ENCODE assay signal across 21 cellular contexts in the genomic region with DNA sequence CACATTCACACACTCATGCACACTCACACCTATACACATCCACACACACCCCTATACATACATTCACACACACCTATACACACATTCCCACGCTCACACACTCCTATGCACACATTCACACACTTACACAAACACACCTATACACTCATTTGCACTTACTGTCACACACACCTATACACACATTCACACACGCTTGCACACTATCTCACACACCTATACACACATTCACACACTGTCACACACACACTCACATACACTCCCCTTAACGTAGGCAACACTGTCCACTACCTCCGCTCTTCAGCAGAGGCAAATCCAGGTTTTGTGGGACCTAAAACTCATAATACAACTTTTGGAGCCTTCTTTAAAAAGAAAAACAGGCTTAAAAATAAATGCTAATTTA.
DNase-seq lines count a peak whose midpoint lies in the region; ATAC-seq, FAIRE-seq and TF ChIP-seq lines count a peak whose summit lies in the region.
"Had no signal": no experiment of that assay in that cellular context is flagged by ENCODE, and none has a peak within 500 bp of the region (broad histone marks: within the 10 kb centered on the region; RNA-seq: fewer than 3 reads in every experiment).

No MANE protein-coding gene starts in this region.

- TF ChIP-seq EP300 in HepG2 (IDR thresholded peaks at IDR 0.05; ENCODE audit: low read depth in 2 of 2, low read length in 2 of 2) (no peak), HepG2 (CRISPR knock-in tag; IDR thresholded peaks at IDR 0.05; ENCODE audit: borderline replicate concordance) (no peak), GM12878 (IDR thresholded peaks at IDR 0.05; ENCODE audit: borderline replicate concordance in 1 of 2, control insufficient read depth in 1 of 2, low read depth in 2 of 2, low read length in 2 of 2) (no peak), esophagus muscularis mucosa (IDR thresholded peaks at IDR 0.05) (no peak)

- intact Hi-C loops in HepG2 (cut with micrococcal nuclease; ENCODE audit: unreplicated experiment) (no loop called here), right lobe of liver (cut with DNase I) (no loop called here), GM12878 (cut with micrococcal nuclease; ENCODE audit: unreplicated experiment) (no loop called here), esophagus muscularis mucosa (cut with DNase I) (no loop called here), posterior cingulate gyrus (cut with DNase I) (no loop called here)

- ATAC-seq in HepG2 = no peak
- ATAC-seq in right lobe of liver = no peak
- ATAC-seq in GM12878 = no peak
- ATAC-seq in HG02759 (IDR thresholded peaks at IDR 0.05; ENCODE audit: unreplicated experiment) = no peak
- ATAC-seq: GM23338 had no signal

- no peaks in the 10 kb centered on the region for H3K79me2 ChIP-seq in HepG2 (ENCODE audit: insufficient read depth, low read length)
- no peaks in the 10 kb centered on the region for H3K79me2 ChIP-seq in GM12878 (ENCODE audit: control insufficient read depth, insufficient read depth, low read length)

- no peak for TF ChIP-seq POLR2A in HepG2 (IDR thresholded peaks at IDR 0.05; ENCODE audit: insufficient read depth in 1 of 2, low read depth in 2 of 2, low read length in 2 of 2)
- no peak for TF ChIP-seq POLR2A in right lobe of liver (IDR thresholded peaks at IDR 0.05)
- TF ChIP-seq POLR2A in GM12878 (IDR thresholded peaks at IDR 0.05; ENCODE audit: low read depth, low read length) = no peak
- no peak for TF ChIP-seq POLR2A in esophagus muscularis mucosa (IDR thresholded peaks at IDR 0.05; ENCODE audit: low read depth)

- peaks cover 47% of the 10 kb centered on the region for H3K9me3 ChIP-seq in HepG2 (ENCODE audit: low read length)
- no peaks in the 10 kb centered on the region for H3K9me3 ChIP-seq in right lobe of liver
- H3K9me3 ChIP-seq in GM12878 (replicated peaks; ENCODE audit: control insufficient read depth, insufficient read depth, low read length) = no peaks in the 10 kb centered on the region; the same call in 2 of the 3 replicates
- peaks cover 0 to 4% (median 2%) of the 10 kb centered on the region in 4 donors for H3K9me3 ChIP-seq in esophagus muscularis mucosa
- H3K9me3 ChIP-seq: HAP-1 had no signal

- CTCF ChIA-PET in HepG2 (lab: Yijun Ruan, JAX; ENCODE audit: low intra/inter-chr PET ratio, low total read pairs) (no interaction called here), GM12878 (lab: Yijun Ruan, JAX) (no interaction called here)

- BruUV-seq in HepG2 (replicated peaks; lab: Mats Ljungman, UMichigan) (no TSS peak), GM12878 (replicated peaks; lab: Mats Ljungman, UMichigan) (no TSS peak)

- SMC1A ChIA-PET in GM12878 (lab: Charles Lee; ENCODE audit: uncharacterized antibody, unreplicated experiment) = no interaction called here

- FAIRE-seq in HepG2 (lab: Jason Lieb, UNC) = no peak
- no peak for FAIRE-seq in GM12878 (lab: Jason Lieb, UNC)
- FAIRE-seq: A204.1, GM12892, H54 had no signal

- H3K4me2 ChIP-seq in HepG2 (ENCODE audit: low read depth, low read length) = no peak overlapping the region
- H3K4me2 ChIP-seq in GM12878 (ENCODE audit: control insufficient read depth, insufficient read depth) = no peak overlapping the region
- H3K4me2 ChIP-seq: GM23338 had no signal

- DNase-seq in HepG2 (ENCODE audit: low spot score) (no peak), right lobe of liver (no peak), GM12878 (ENCODE audit: low read depth, low spot score) (no peak), esophagus muscularis mucosa (ENCODE audit: extremely low spot score) (peak; percentile 42), NAMALWA (ENCODE audit: low spot score) (no peak), posterior cingulate gyrus (no peak)
- DNase-seq: C1 segment of cervical spinal cord; Calu3; CD4-positive, alpha-beta memory T cell; COR-L47; DMS53; DMS79 treated with DMSO at 0.1 percent for 48 hours; GF-D8; HFFc6 had no signal

- H3K27ac ChIP-seq in HepG2 (ENCODE audit: extremely low read length, insufficient read depth, low read length) (no peak overlapping the region), right lobe of liver (no peak overlapping the region), GM12878 (ENCODE audit: control insufficient read depth, insufficient read depth) (no peak overlapping the region), esophagus muscularis mucosa (replicated peaks in 1 of 4) (no peak overlapping the region)
- H3K27ac ChIP-seq: 22Rv1 had no signal

- in situ Hi-C loops in HepG2 (cut with HindIII; ENCODE audit: extremely low pct_ligation_motif_present, low pct_unique_long_range_greater_than_20kb) = no loop called here
- in situ Hi-C loops in GM12878 (cut with MboI) = loop anchor here (10.0 kb wide), 1 partner anchor 60 kb away; no protein-coding TSS in a partner anchor

- H3K4me3 ChIP-seq in HepG2 (replicated peaks in 1 of 3; ENCODE audit: insufficient read depth in 1 of 3, low read depth in 2 of 3, low read length in 3 of 3) (no peak overlapping the region), right lobe of liver (no peak overlapping the region), GM12878 (no peak overlapping the region), esophagus muscularis mucosa (no peak overlapping the region)
- H3K4me3 ChIP-seq: GM23338, HAP-1 had no signal

- TF ChIP-seq CTCF in HepG2 (CRISPR knock-in tag; IDR thresholded peaks at IDR 0.05) (no peak), right lobe of liver (IDR thresholded peaks at IDR 0.05) (no peak), GM12878 (IDR thresholded peaks at IDR 0.05 in 2 of 3, conservative IDR thresholded peaks at IDR 0.05 in 1 of 3; ENCODE audit: control insufficient read depth in 2 of 3, extremely low read depth in 1 of 3, insufficient read depth in 1 of 3, low read depth in 3 of 3, low read length in 3 of 3) (no peak), esophagus muscularis mucosa (IDR thresholded peaks at IDR 0.05) (no peak)

- 32% methylated on average over 4 of the region's 4 CpGs for WGBS in HepG2 (ENCODE audit: low lambda C conversion rate)
- WGBS in right lobe of liver (ENCODE audit: insufficient coverage, low coverage, low lambda C conversion rate, missing lambda C conversion rate) = 60% methylated on average over 4 of the region's 4 CpGs
- 44% methylated on average over 4 of the region's 4 CpGs for WGBS in GM12878 (ENCODE audit: insufficient coverage, insufficient replicate concordance, low lambda C conversion rate, missing lambda C conversion rate)
- WGBS in esophagus muscularis mucosa = 89% methylated on average over 4 of the region's 4 CpGs

- H3K4me1 ChIP-seq in HepG2 (ENCODE audit: insufficient read depth, low read length) (no peaks in the 10 kb centered on the region), right lobe of liver (no peaks in the 10 kb centered on the region), GM12878 (ENCODE audit: control insufficient read depth, insufficient read depth, low read length) (no peaks in the 10 kb centered on the region), esophagus muscularis mucosa (no peaks in the 10 kb centered on the region)
- H3K4me1 ChIP-seq: HAP-1 had no signal

- H2AFZ ChIP-seq in HepG2 (ENCODE audit: low read length) (no peak overlapping the region), GM12878 (ENCODE audit: control insufficient read depth, low read depth, low read length) (no peak overlapping the region)
- H2AFZ ChIP-seq: GM23338 had no signal

- no peaks in the 10 kb centered on the region for H3K36me3 ChIP-seq in HepG2 (replicated peaks in 1 of 2; ENCODE audit: control insufficient read depth in 1 of 2, insufficient read depth in 2 of 2, low read length in 2 of 2)
- H3K36me3 ChIP-seq in right lobe of liver = no peaks in the 10 kb centered on the region
- H3K36me3 ChIP-seq in GM12878 (ENCODE audit: control insufficient read depth in 2 of 2, insufficient read depth in 2 of 2, low read length in 1 of 2) = no peaks in the 10 kb centered on the region
- no peaks in the 10 kb centered on the region for H3K36me3 ChIP-seq in esophagus muscularis mucosa
- H3K36me3 ChIP-seq: HAP-1 had no signal

- H3K27me3 ChIP-seq in HepG2 (ENCODE audit: control insufficient read depth in 1 of 2, insufficient read depth in 2 of 2, low read length in 2 of 2) = no peaks in the 10 kb centered on the region
- no peaks in the 10 kb centered on the region for H3K27me3 ChIP-seq in right lobe of liver
- H3K27me3 ChIP-seq in GM12878 (replicated peaks in 1 of 2; ENCODE audit: control insufficient read depth in 2 of 2, insufficient read depth in 2 of 2, low read length in 1 of 2) = no peaks in the 10 kb centered on the region
- no peaks in the 10 kb centered on the region for H3K27me3 ChIP-seq in esophagus muscularis mucosa

- H3K9ac ChIP-seq in HepG2 (ENCODE audit: insufficient read depth, low read depth, low read length) (no peak overlapping the region), GM12878 (ENCODE audit: control insufficient read depth, insufficient read depth, low read length) (no peak overlapping the region)

- RAD21 ChIA-PET in GM12878 (lab: Charles Lee; ENCODE audit: unreplicated experiment) = no interaction called here

- POLR2A ChIA-PET in HepG2 (lab: Yijun Ruan, JAX) (no interaction called here), GM12878 (lab: Charles Lee) (no interaction called here)

- H4K20me1 ChIP-seq in HepG2 (ENCODE audit: insufficient read depth, low read length) (no peaks in the 10 kb centered on the region), GM12878 (ENCODE audit: control insufficient read depth, insufficient read depth) (no peaks in the 10 kb centered on the region)

- no peak for TF ChIP-seq RAD21 in HepG2 (CRISPR knock-in tag; IDR thresholded peaks at IDR 0.05)
- no peak for TF ChIP-seq RAD21 in GM12878 (IDR thresholded peaks at IDR 0.05; ENCODE audit: insufficient read depth, low read depth, low read length)

TF ChIP-seq in HepG2, 621 proteins besides CTCF, POLR2A, EP300 and RAD21 (continues in another document):
- TF ChIP-seq NONO (IDR thresholded peaks at IDR 0.05) (peak; percentile 81; the same call in 1 of the 2 replicates), NONO (CRISPR knock-in tag; conservative IDR thresholded peaks at IDR 0.05) (no peak), PLRG1 (conservative IDR thresholded peaks at IDR 0.05) (0 out of 2 replicates have a peak, but pooled peaks have one; percentile 56), MAFK (conservative IDR thresholded peaks at IDR 0.05 in 1 of 2, IDR thresholded peaks at IDR 0.05 in 1 of 2; ENCODE audit: low read length in 2 of 2) (no peak), PRPF4 (IDR thresholded peaks at IDR 0.05; ENCODE audit: low read depth, low read length, poor library complexity, severe bottlenecking) (no peak), KDM6A (CRISPR knock-in tag; IDR thresholded peaks at IDR 0.05; ENCODE audit: low read depth) (no peak)

TF ChIP-seq in GM12878, 131 proteins besides CTCF, POLR2A, EP300 and RAD21 (continues in another document):
- TF ChIP-seq ZNF622 (IDR thresholded peaks at IDR 0.05) = no peak

Comparison
In these comparisons a context has a peak if more than half of its experiments do, and no peak if none do; other contexts are left out.
1. Of the 75 proteins assayed by ChIP-seq in both HepG2 and GM12878: peak only in HepG2: none; only in GM12878: BCL3; in both: none; in neither: 74.